ENCODE assay signal across 19 cellular contexts in the genomic region with DNA sequence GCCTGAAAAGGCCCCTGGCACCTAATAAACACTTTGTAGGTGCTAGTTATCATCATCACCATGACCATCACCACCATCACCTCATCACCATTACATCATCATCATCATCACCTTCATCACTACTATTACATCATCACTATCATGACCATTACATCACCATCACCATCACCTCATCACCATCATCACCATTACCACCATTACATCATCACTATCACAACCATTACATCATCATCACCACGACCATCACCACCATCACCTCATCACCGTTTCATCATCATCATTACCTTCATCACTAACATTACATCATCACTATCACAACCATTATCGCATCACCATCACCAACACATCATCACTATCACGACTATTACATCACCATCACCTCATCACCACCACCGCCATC.
DNase-seq lines count a peak whose midpoint lies in the region; ATAC-seq, FAIRE-seq and TF ChIP-seq lines count a peak whose summit lies in the region.
"Had no signal": no experiment of that assay in that cellular context is flagged by ENCODE, and none has a peak within 500 bp of the region (broad histone marks: within the 10 kb centered on the region; RNA-seq: fewer than 3 reads in every experiment).

No MANE protein-coding gene starts in this region.

- no peak overlapping the region for H3K4ac ChIP-seq in trophoblast cell (ENCODE audit: low read depth, low read length)

- H4K91ac ChIP-seq in trophoblast cell (ENCODE audit: low read depth, low read length), result no peak overlapping the region

- no peak overlapping the region for H4K12ac ChIP-seq in trophoblast cell (ENCODE audit: low read depth, low read length)

- TSS peak; percentile 52 for BruUV-seq in GM12878 (replicated peaks; lab: Mats Ljungman, UMichigan)
- BruUV-seq in endothelial cell of umbilical vein (replicated peaks; lab: Mats Ljungman, UMichigan), result no TSS peak

- no peak for TF ChIP-seq EP300 in GM12878 (IDR thresholded peaks at IDR 0.05; ENCODE audit: borderline replicate concordance in 1 of 2, control insufficient read depth in 1 of 2, low read depth in 2 of 2, low read length in 2 of 2)

- no peaks in the 10 kb centered on the region for H3K36me3 ChIP-seq in BLaER1 treated with 17β-estradiol and CSF1 and Interleukin-3, amounts not matched to agents 10 nM and 100 nM
- H3K36me3 ChIP-seq in HEK293 (ENCODE audit: control insufficient read depth in 2 of 2, insufficient read depth in 1 of 2, low read length in 2 of 2) (no peaks in the 10 kb centered on the region; a peak in 1 of 3 replicates), GM12878 (ENCODE audit: control insufficient read depth in 2 of 2, insufficient read depth in 2 of 2, low read length in 1 of 2) (no peaks in the 10 kb centered on the region), endothelial cell of umbilical vein (ENCODE audit: control insufficient read depth in 2 of 2, extremely low read depth in 1 of 2, insufficient read depth in 2 of 2, low read length in 2 of 2) (no peaks in the 10 kb centered on the region), trophoblast cell (ENCODE audit: control insufficient read depth in 1 of 2, insufficient read depth in 2 of 2, low read length in 2 of 2) (no peaks in the 10 kb centered on the region)

- peak overlapping the region in 6 of 11 experiments; percentile 42 to 61 (median 50); a peak in 7 of 22 replicates for H3K4me2 ChIP-seq in BLaER1 treated with 17β-estradiol and CSF1 and Interleukin-3, amounts not matched to agents 10 nM and 100 nM
- no peak overlapping the region for H3K4me2 ChIP-seq in GM12878 (ENCODE audit: control insufficient read depth, insufficient read depth)
- H3K4me2 ChIP-seq in endothelial cell of umbilical vein (ENCODE audit: insufficient read depth, low read length), result no peak overlapping the region
- no peak overlapping the region for H3K4me2 ChIP-seq in trophoblast cell (ENCODE audit: low read length)

- no peak overlapping the region for H3K23ac ChIP-seq in trophoblast cell (ENCODE audit: low read length)

- H3K14ac ChIP-seq in trophoblast cell (ENCODE audit: low read length), result no peak overlapping the region

- TF ChIP-seq POLR2A in GM12878 (IDR thresholded peaks at IDR 0.05; ENCODE audit: low read depth, low read length), result no peak
- TF ChIP-seq POLR2A in endothelial cell of umbilical vein (IDR thresholded peaks at IDR 0.05; ENCODE audit: low read depth, low read length), result no peak

- peaks cover 0 to 19% (median 12%) of the 10 kb centered on the region in 10 experiments; a peak in 15 of 20 replicates for H3K4me1 ChIP-seq in BLaER1 treated with 17β-estradiol and CSF1 and Interleukin-3, amounts not matched to agents 10 nM and 100 nM
- no peaks in the 10 kb centered on the region for H3K4me1 ChIP-seq in HEK293 (ENCODE audit: control insufficient read depth, insufficient read depth, low read length)
- no peaks in the 10 kb centered on the region for H3K4me1 ChIP-seq in GM12878 (ENCODE audit: control insufficient read depth, insufficient read depth, low read length)
- no peaks in the 10 kb centered on the region for H3K4me1 ChIP-seq in endothelial cell of umbilical vein (ENCODE audit: control insufficient read depth, extremely low read depth, insufficient read depth, low read length)
- no peaks in the 10 kb centered on the region for H3K4me1 ChIP-seq in trophoblast cell (ENCODE audit: control insufficient read depth in 1 of 2, insufficient read depth in 2 of 2, low read length in 2 of 2)

- RAD21 ChIA-PET in GM12878 (lab: Charles Lee; ENCODE audit: unreplicated experiment), result no interaction called here

- dilution Hi-C loops in endothelial cell of umbilical vein (cut with MboI; ENCODE audit: extremely low pct_ligation_motif_present, low sequenced_read_pairs), result no loop called here

- H2BK120ac ChIP-seq in trophoblast cell (ENCODE audit: insufficient read depth, low read length, poor library complexity), result no peak overlapping the region

- DNase-seq in GM12878 (ENCODE audit: low read depth, low spot score), result no peak
- DNase-seq in endothelial cell of umbilical vein (ENCODE audit: low read depth, low spot score), result no peak
- no peak for DNase-seq in trophoblast cell
- no peak for DNase-seq in medulla oblongata (ENCODE audit: extremely low spot score)
- DNase-seq: CD4-positive, alpha-beta T cell; CD8-positive, alpha-beta memory T cell; DMS 273 treated with DMSO at 0.1 percent for 48 hours; DMS79; EL; GDM1; GM23248; H9 had no signal

- H3K9ac ChIP-seq in BLaER1 treated with 17β-estradiol and CSF1 and Interleukin-3, amounts not matched to agents 10 nM and 100 nM, result no peak overlapping the region
- H3K9ac ChIP-seq in GM12878 (ENCODE audit: control insufficient read depth, insufficient read depth, low read length) (no peak overlapping the region), endothelial cell of umbilical vein (replicated peaks; ENCODE audit: extremely low read depth, insufficient read depth, low read length) (no peak overlapping the region), trophoblast cell (ENCODE audit: low read length) (no peak overlapping the region)
- H3K9ac ChIP-seq: GM23248 had no signal

- no peaks in the 10 kb centered on the region for H4K20me1 ChIP-seq in BLaER1 treated with 17β-estradiol and CSF1 and Interleukin-3, amounts not matched to agents 10 nM and 100 nM
- H4K20me1 ChIP-seq in GM12878 (ENCODE audit: control insufficient read depth, insufficient read depth) (no peaks in the 10 kb centered on the region), endothelial cell of umbilical vein (replicated peaks; ENCODE audit: control insufficient read depth, extremely low read depth, insufficient read depth, low read length) (no peaks in the 10 kb centered on the region)

- H3K9me3 ChIP-seq in BLaER1 treated with 17β-estradiol and CSF1 and Interleukin-3, amounts not matched to agents 10 nM and 100 nM (replicated peaks in 1 of 11), result peaks cover 0 to 16% (median 14%) of the 10 kb centered on the region in 11 experiments; a peak in 10 of 22 replicates
- H3K9me3 ChIP-seq in HEK293 (ENCODE audit: control insufficient read depth, insufficient read depth, low read depth, low read length) (no peaks in the 10 kb centered on the region), GM12878 (replicated peaks; ENCODE audit: control insufficient read depth, insufficient read depth, low read length) (peaks cover 2% of the 10 kb centered on the region; the same call in 2 of the 3 replicates), endothelial cell of umbilical vein (replicated peaks; ENCODE audit: control insufficient read depth, insufficient read depth, low read length) (peaks cover 3% of the 10 kb centered on the region), trophoblast cell (ENCODE audit: insufficient read depth, low read depth, low read length) (peaks cover 3% of the 10 kb centered on the region)

- H3K79me2 ChIP-seq in GM12878 (ENCODE audit: control insufficient read depth, insufficient read depth, low read length) (no peaks in the 10 kb centered on the region), endothelial cell of umbilical vein (ENCODE audit: control insufficient read depth, insufficient read depth, low read length) (no peaks in the 10 kb centered on the region), trophoblast cell (ENCODE audit: control insufficient read depth, insufficient read depth, low read length, poor library complexity) (no peaks in the 10 kb centered on the region)

- ATAC-seq in GM12878 (no peak), GM18858 (IDR thresholded peaks at IDR 0.05; ENCODE audit: unreplicated experiment) (no peak)
- ATAC-seq: HCT116 had no signal

- H4K8ac ChIP-seq in trophoblast cell (ENCODE audit: low read depth, low read length), result no peak overlapping the region

- TF ChIP-seq CTCF in HEK293 (tag by site-specific recombination; IDR thresholded peaks at IDR 0.05), result no peak
- no peak for TF ChIP-seq CTCF in GM12878 (IDR thresholded peaks at IDR 0.05 in 2 of 3, conservative IDR thresholded peaks at IDR 0.05 in 1 of 3; ENCODE audit: control insufficient read depth in 2 of 3, extremely low read depth in 1 of 3, insufficient read depth in 1 of 3, low read depth in 3 of 3, low read length in 3 of 3)
- TF ChIP-seq CTCF in endothelial cell of umbilical vein (IDR thresholded peaks at IDR 0.05; ENCODE audit: extremely low read depth in 1 of 2, insufficient read depth in 1 of 2, low read depth in 1 of 2, low read length in 2 of 2), result no peak

- intact Hi-C loops in GM12878 (cut with micrococcal nuclease; ENCODE audit: unreplicated experiment), result no loop called here
- intact Hi-C loops in endothelial cell of umbilical vein (cut with micrococcal nuclease), result no loop called here

- no peak overlapping the region for H3K18ac ChIP-seq in trophoblast cell (ENCODE audit: low read length)

- H3K79me1 ChIP-seq in trophoblast cell (ENCODE audit: low read length), result no peaks in the 10 kb centered on the region

- FAIRE-seq in GM12878 (lab: Jason Lieb, UNC) (no peak), endothelial cell of umbilical vein (lab: Jason Lieb, UNC) (no peak)
- FAIRE-seq: D721Med, GM12892, GM19239 had no signal

- POLR2A ChIA-PET in HEK293 (lab: Yijun Ruan, JAX) (no interaction called here), GM12878 (lab: Charles Lee) (no interaction called here), endothelial cell of umbilical vein (lab: Charles Lee) (no interaction called here)

- SMC1A ChIA-PET in GM12878 (lab: Charles Lee; ENCODE audit: uncharacterized antibody, unreplicated experiment), result interaction anchor here (1.1 kb wide), 1 partner anchor 9 kb away, joined by 6 read pairs; no protein-coding TSS in a partner anchor

- H2AFZ ChIP-seq in GM12878 (ENCODE audit: control insufficient read depth, low read depth, low read length) (no peak overlapping the region), endothelial cell of umbilical vein (ENCODE audit: low read depth, low read length) (no peak overlapping the region), trophoblast cell (ENCODE audit: insufficient read depth, low read length, poor library complexity) (no peak overlapping the region)
- H2AFZ ChIP-seq: GM23248 had no signal

- H2BK5ac ChIP-seq in trophoblast cell (ENCODE audit: low read depth, low read length, poor library complexity), result no peak overlapping the region

- H3K27ac ChIP-seq in BLaER1 treated with 17β-estradiol and CSF1 and Interleukin-3, amounts not matched to agents 10 nM and 100 nM, result no peak overlapping the region
- no peak overlapping the region for H3K27ac ChIP-seq in HEK293 (ENCODE audit: extremely low read depth, low read depth, low read length)
- no peak overlapping the region for H3K27ac ChIP-seq in GM12878 (ENCODE audit: control insufficient read depth, insufficient read depth)
- no peak overlapping the region for H3K27ac ChIP-seq in endothelial cell of umbilical vein (ENCODE audit: insufficient read depth, low read depth, low read length)
- H3K27ac ChIP-seq in trophoblast cell (ENCODE audit: low read depth, low read length), result no peak overlapping the region
- H3K27ac ChIP-seq: GM23248 had no signal

- peaks cover 0 to 16% (median 6%) of the 10 kb centered on the region in 11 experiments; a peak in 13 of 22 replicates for H3K27me3 ChIP-seq in BLaER1 treated with 17β-estradiol and CSF1 and Interleukin-3, amounts not matched to agents 10 nM and 100 nM
- H3K27me3 ChIP-seq in GM12878 (replicated peaks in 1 of 2; ENCODE audit: control insufficient read depth in 2 of 2, insufficient read depth in 2 of 2, low read length in 1 of 2) (no peaks in the 10 kb centered on the region), endothelial cell of umbilical vein (ENCODE audit: control insufficient read depth in 2 of 2, insufficient read depth in 2 of 2, low read length in 2 of 2) (no peaks in the 10 kb centered on the region), trophoblast cell (ENCODE audit: insufficient read depth, low read length) (no peaks in the 10 kb centered on the region)

- H2BK12ac ChIP-seq in trophoblast cell (ENCODE audit: low read length), result no peak overlapping the region

- in situ Hi-C loops in GM12878 (cut with MboI), result no loop called here

- no peak overlapping the region for H3K4me3 ChIP-seq in BLaER1 treated with 17β-estradiol and CSF1 and Interleukin-3, amounts not matched to agents 10 nM and 100 nM
- H3K4me3 ChIP-seq in HEK293 (ENCODE audit: low read depth, low read length) (no peak overlapping the region), GM12878 (no peak overlapping the region), endothelial cell of umbilical vein (replicated peaks in 1 of 3; ENCODE audit: insufficient read depth in 1 of 3, low read depth in 1 of 3, low read length in 3 of 3) (no peak overlapping the region), trophoblast cell (ENCODE audit: low read depth, low read length) (no peak overlapping the region)
- H3K4me3 ChIP-seq: GM23248 had no signal

- TF ChIP-seq RAD21 in GM12878 (IDR thresholded peaks at IDR 0.05; ENCODE audit: insufficient read depth, low read depth, low read length), result no peak

- H2AK5ac ChIP-seq in trophoblast cell (ENCODE audit: low read length), result no peak overlapping the region

- 18% methylated on average over 5 of the region's 5 CpGs for WGBS in GM12878 (ENCODE audit: insufficient coverage, insufficient replicate concordance, low lambda C conversion rate, missing lambda C conversion rate)
- WGBS in trophoblast cell (ENCODE audit: extremely low coverage, insufficient coverage, insufficient read length), result 100% methylated on average over 3 of the region's 5 CpGs

- H3K9me1 ChIP-seq in endothelial cell of umbilical vein (replicated peaks; ENCODE audit: control insufficient read depth, extremely low read depth, insufficient read depth, low read length), result no peaks in the 10 kb centered on the region

- CTCF ChIA-PET in HEK293 (lab: Yijun Ruan, JAX) (no interaction called here), GM12878 (lab: Yijun Ruan, JAX) (no interaction called here), endothelial cell of umbilical vein (lab: Charles Lee) (no interaction called here)

Comparison
In these comparisons a context has a peak if more than half of its experiments do, and no peak if none do; other contexts are left out.
1. H3K4me2 ChIP-seq: peak in BLaER1 treated with 17β-estradiol and CSF1 and Interleukin-3, amounts not matched to agents 10 nM and 100 nM (6 of 11); none in GM12878 (single experiment), endothelial cell of umbilical vein (single experiment) and trophoblast cell (single experiment).